10 cellular contexts compared by ENCODE assay signal in the genomic region with DNA sequence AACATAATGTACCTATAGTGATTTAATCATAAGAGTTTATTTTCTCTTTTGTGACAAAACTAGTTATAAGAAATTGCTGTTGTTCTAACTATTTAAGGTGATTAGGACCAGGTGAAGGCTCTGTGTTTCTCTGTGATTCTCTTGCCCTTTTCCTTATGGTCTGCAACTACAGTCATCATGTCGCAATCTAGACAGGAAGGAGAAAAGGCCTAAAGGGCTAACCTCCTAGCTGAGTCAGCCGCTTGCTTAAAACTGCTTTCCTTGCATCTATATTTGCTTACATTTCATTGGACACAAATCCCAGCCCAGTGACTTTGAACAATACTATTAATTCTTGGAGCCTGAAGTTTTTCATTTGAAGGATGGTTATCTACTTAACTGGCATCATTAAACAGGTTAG.
DNase-seq lines count a peak whose midpoint lies in the region; ATAC-seq lines count a peak whose summit lies in the region.
"Had no signal": no experiment of that assay in that cellular context is flagged by ENCODE, and none has a peak within 500 bp of the region (broad histone marks: within the 10 kb centered on the region; RNA-seq: fewer than 3 reads in every experiment).

No MANE protein-coding gene starts in this region.

- H3K9me3 Mint-ChIP-seq in activated T-cell treated with anti-CD3 and anti-CD28 coated beads, Interleukin-2, amount 50 U/mL, for 24 hours, result no peaks in the 10 kb centered on the region
- H3K9me3 Mint-ChIP-seq in activated naive CD8-positive, alpha-beta T cell treated with anti-CD3 and anti-CD28 coated beads, Interleukin-2, amount 50 U/mL, for 24 hours, result no peaks in the 10 kb centered on the region

- peaks cover 75% of the 10 kb centered on the region for H3K36me3 Mint-ChIP-seq in activated T-cell treated with anti-CD3 and anti-CD28 coated beads, Interleukin-2, amount 50 U/mL, for 24 hours (ENCODE audit: low read depth)
- H3K36me3 Mint-ChIP-seq in activated naive CD8-positive, alpha-beta T cell treated with anti-CD3 and anti-CD28 coated beads, Interleukin-2, amount 50 U/mL, for 24 hours (ENCODE audit: low read depth), result peaks cover 23% of the 10 kb centered on the region

- peaks cover 19% of the 10 kb centered on the region for H3K4me1 Mint-ChIP-seq in activated T-cell treated with anti-CD3 and anti-CD28 coated beads, Interleukin-2, amount 50 U/mL, for 24 hours (ENCODE audit: low read depth)
- H3K4me1 Mint-ChIP-seq in activated naive CD8-positive, alpha-beta T cell treated with anti-CD3 and anti-CD28 coated beads, Interleukin-2, amount 50 U/mL, for 24 hours, result peaks cover 8% of the 10 kb centered on the region

- no peaks in the 10 kb centered on the region for H3K27me3 Mint-ChIP-seq in activated T-cell treated with anti-CD3 and anti-CD28 coated beads, Interleukin-2, amount 50 U/mL, for 24 hours
- no peaks in the 10 kb centered on the region for H3K27me3 Mint-ChIP-seq in activated naive CD8-positive, alpha-beta T cell treated with anti-CD3 and anti-CD28 coated beads, Interleukin-2, amount 50 U/mL, for 24 hours

- H3K27ac Mint-ChIP-seq in activated T-cell treated with anti-CD3 and anti-CD28 coated beads, Interleukin-2, amount 50 U/mL, for 24 hours, result peak overlapping the region; percentile 64
- H3K27ac Mint-ChIP-seq in activated naive CD8-positive, alpha-beta T cell treated with anti-CD3 and anti-CD28 coated beads, Interleukin-2, amount 50 U/mL, for 24 hours, result no peak overlapping the region

- H3K4me3 Mint-ChIP-seq in activated T-cell treated with anti-CD3 and anti-CD28 coated beads, Interleukin-2, amount 50 U/mL, for 24 hours, result no peak overlapping the region
- no peak overlapping the region for H3K4me3 Mint-ChIP-seq in activated naive CD8-positive, alpha-beta T cell treated with anti-CD3 and anti-CD28 coated beads, Interleukin-2, amount 50 U/mL, for 24 hours

- no peak for ATAC-seq in HG02870 (IDR thresholded peaks at IDR 0.05; ENCODE audit: unreplicated experiment)
- ATAC-seq in activated naive CD8-positive, alpha-beta T cell treated with anti-CD3 and anti-CD28 coated beads, Interleukin-2, amount 50 U/mL, for 24 hours, result no peak

- no peak for DNase-seq in activated T-cell treated with anti-CD3 and anti-CD28 coated beads, Interleukin-2, amount 50 U/mL, for 24 hours
- no peak for DNase-seq in activated T-cell treated with anti-CD3 and anti-CD28 coated beads, Interleukin-2, amount 50 U/mL, for 48 hours
- peak; percentile 45 for DNase-seq in SKM-1 (lab: John Stamatoyannopoulos, UW; ENCODE audit: unreplicated experiment)
- peak; percentile 44 for DNase-seq in hepatic stellate cell (ENCODE audit: low spot score)
- DNase-seq in stromal cell of bone marrow (ENCODE audit: low read depth), result peak; percentile 78
- no peak for DNase-seq in NCI-H1048 (lab: John Stamatoyannopoulos, UW)
- no peak for DNase-seq in activated naive CD8-positive, alpha-beta T cell treated with anti-CD3 and anti-CD28 coated beads, Interleukin-2, amount 50 U/mL, for 24 hours
- DNase-seq: KBM-7, Peyer's patch had no signal

Comparison
In these comparisons a context has a peak if more than half of its experiments do, and no peak if none do; other contexts are left out.
1. DNase-seq: peak in SKM-1 (single experiment), hepatic stellate cell (single experiment) and stromal cell of bone marrow (single experiment); none in activated T-cell treated with anti-CD3 and anti-CD28 coated beads, Interleukin-2, amount 50 U/mL, for 24 hours (single experiment), activated T-cell treated with anti-CD3 and anti-CD28 coated beads, Interleukin-2, amount 50 U/mL, for 48 hours (0 of 2), NCI-H1048 (single experiment) and activated naive CD8-positive, alpha-beta T cell treated with anti-CD3 and anti-CD28 coated beads, Interleukin-2, amount 50 U/mL, for 24 hours (single experiment).